In genomic region chr15:68364660-68365035, GRCh38 we compare ENCODE assay signal across 15 cellular contexts.
DNase-seq lines count a peak whose midpoint lies in the region; ATAC-seq, FAIRE-seq and TF ChIP-seq lines count a peak whose summit lies in the region.
"Had no signal": no experiment of that assay in that cellular context is flagged by ENCODE, and none has a peak within 500 bp of the region (broad histone marks: within the 10 kb centered on the region; RNA-seq: fewer than 3 reads in every experiment).

No MANE protein-coding gene starts in this region.

- in situ Hi-C loops in IMR-90 (cut with MboI; ENCODE audit: low sequenced_read_pairs), result no loop called here

- no peaks in the 10 kb centered on the region for H3K36me3 Mint-ChIP-seq in stimulated activated effector memory CD8-positive, alpha-beta T cell treated with anti-CD3 and anti-CD28 coated beads, Interleukin-12 subunit alpha, Interleukin-12 subunit beta, amount 100 ng/mL, for 72 hours
- H3K36me3 Mint-ChIP-seq: CD8-positive, alpha-beta T cell; type B pancreatic cell had no signal

- ATAC-seq in IMR-90 (ENCODE audit: low read depth) (no peak), HG03097 (IDR thresholded peaks at IDR 0.05; ENCODE audit: low FRiP score, unreplicated experiment) (no peak)
- no peak for ATAC-seq in stimulated activated effector memory CD8-positive, alpha-beta T cell treated with anti-CD3 and anti-CD28 coated beads, Interleukin-12 subunit alpha, Interleukin-12 subunit beta, amount 100 ng/mL, for 72 hours
- ATAC-seq: CD8-positive, alpha-beta T cell; Panc1 had no signal

- no peak for FAIRE-seq in HTR-8/SVneo (lab: Jason Lieb, UNC)
- FAIRE-seq: astrocyte had no signal

- CTCF ChIA-PET in IMR-90 (lab: Yijun Ruan, JAX), result interaction anchor here (0.7 kb wide), 1 partner anchor 13 kb away, joined by 4 read pairs; no protein-coding TSS in a partner anchor

- peak overlapping the region; percentile 28 for H3K4me3 Mint-ChIP-seq in stimulated activated effector memory CD8-positive, alpha-beta T cell treated with anti-CD3 and anti-CD28 coated beads, Interleukin-12 subunit alpha, Interleukin-12 subunit beta, amount 100 ng/mL, for 72 hours
- H3K4me3 Mint-ChIP-seq: CD8-positive, alpha-beta T cell; type B pancreatic cell had no signal

- peak overlapping the region; percentile 91 to 98 for H2BK12ac ChIP-seq in mesenchymal stem cell (ENCODE audit: low read length in 2 of 2)

- H3K27ac ChIP-seq in IMR-90 (ENCODE audit: insufficient read depth, low read length), result no peak overlapping the region
- H3K27ac ChIP-seq in ascending aorta, result peak overlapping the region; percentile 96
- no peak overlapping the region for H3K27ac ChIP-seq in mesenchymal stem cell (ENCODE audit: low read length, poor library complexity, severe bottlenecking)

- H3K9me3 ChIP-seq in IMR-90 (ENCODE audit: control insufficient read depth, insufficient read depth, low read length) (no peaks in the 10 kb centered on the region), ascending aorta (no peaks in the 10 kb centered on the region), mesenchymal stem cell (ENCODE audit: control insufficient read depth, low read length) (no peaks in the 10 kb centered on the region), MG63 (no peaks in the 10 kb centered on the region)

- no peaks in the 10 kb centered on the region for H3K9me3 Mint-ChIP-seq in stimulated activated effector memory CD8-positive, alpha-beta T cell treated with anti-CD3 and anti-CD28 coated beads, Interleukin-12 subunit alpha, Interleukin-12 subunit beta, amount 100 ng/mL, for 72 hours
- H3K9me3 Mint-ChIP-seq: CD8-positive, alpha-beta T cell; type B pancreatic cell had no signal

- peaks cover 11% of the 10 kb centered on the region for H3K9me1 ChIP-seq in IMR-90 (ENCODE audit: insufficient read depth, low read length)

- no peak overlapping the region for H3K9ac ChIP-seq in IMR-90 (ENCODE audit: low read depth, low read length)
- no peak overlapping the region for H3K9ac ChIP-seq in mesenchymal stem cell (ENCODE audit: low read length)

- H2BK20ac ChIP-seq in IMR-90 (ENCODE audit: low read depth, low read length), result 0 out of 2 replicates have a peak overlapping the region, but pooled peaks have one; percentile 28

- no peak overlapping the region for H4K8ac ChIP-seq in IMR-90 (ENCODE audit: low read depth in 2 of 2, low read length in 2 of 2)
- H4K8ac ChIP-seq in mesenchymal stem cell (ENCODE audit: low read length), result peak overlapping the region; percentile 78

- H3K18ac ChIP-seq in IMR-90 (ENCODE audit: low read depth, low read length) (no peak overlapping the region), mesenchymal stem cell (ENCODE audit: low read depth in 1 of 2, low read length in 2 of 2) (peak overlapping the region; percentile 90 to 91)

- peaks cover 24% of the 10 kb centered on the region for H3K4me1 ChIP-seq in IMR-90 (ENCODE audit: control insufficient read depth, insufficient read depth, low read length)
- H3K4me1 ChIP-seq in ascending aorta, result peaks cover 25 to 75% of the 10 kb centered on the region in 2 donors
- peaks cover 35% of the 10 kb centered on the region for H3K4me1 ChIP-seq in mesenchymal stem cell (ENCODE audit: control insufficient read depth, insufficient read depth, low read depth, low read length)

- H4K5ac ChIP-seq in IMR-90 (ENCODE audit: low read depth, low read length), result no peak overlapping the region

- H3K79me1 ChIP-seq in IMR-90 (ENCODE audit: low read depth in 1 of 2, low read length in 2 of 2) (no peaks in the 10 kb centered on the region), mesenchymal stem cell (replicated peaks; ENCODE audit: low read length, poor library complexity, severe bottlenecking) (peaks cover 20% of the 10 kb centered on the region)

- H3K36me3 ChIP-seq in IMR-90 (ENCODE audit: control insufficient read depth, insufficient read depth, low read length) (peaks cover 6% of the 10 kb centered on the region; the same call in 1 of the 2 replicates), ascending aorta (peaks cover 13 to 41% of the 10 kb centered on the region in 2 donors), mesenchymal stem cell (ENCODE audit: control insufficient read depth in 1 of 2, insufficient read depth in 2 of 2, low read depth in 1 of 2, low read length in 2 of 2) (peaks cover 5 to 80% of the 10 kb centered on the region in 2 experiments), MG63 (peaks cover 59% of the 10 kb centered on the region)

- TF ChIP-seq RAD21 in IMR-90 (IDR thresholded peaks at IDR 0.05; ENCODE audit: low read length), result no peak

- 0 out of 2 replicates have a peak overlapping the region, but pooled peaks have one; percentile 38 for H3K14ac ChIP-seq in IMR-90 (replicated peaks; ENCODE audit: low read depth, low read length)
- H3K14ac ChIP-seq in mesenchymal stem cell (ENCODE audit: low read length in 2 of 2), result no peak overlapping the region

- H2BK15ac ChIP-seq in IMR-90 (ENCODE audit: low read depth, low read length) (no peak overlapping the region), mesenchymal stem cell (ENCODE audit: low read depth, poor library complexity, severe bottlenecking) (peak overlapping the region; percentile 96)

- TF ChIP-seq POLR2A in IMR-90 (IDR thresholded peaks at IDR 0.05; ENCODE audit: low read depth, low read length), result no peak

- dilution Hi-C loops in IMR-90 (cut with HindIII; ENCODE audit: low sequenced_read_pairs, unreplicated experiment), result no loop called here

- H3K27ac Mint-ChIP-seq in stimulated activated effector memory CD8-positive, alpha-beta T cell treated with anti-CD3 and anti-CD28 coated beads, Interleukin-12 subunit alpha, Interleukin-12 subunit beta, amount 100 ng/mL, for 72 hours, result peak overlapping the region; percentile 24
- H3K27ac Mint-ChIP-seq: CD8-positive, alpha-beta T cell had no signal

- POLR2A ChIA-PET in IMR-90 (lab: Charles Lee; ENCODE audit: unreplicated experiment), result interaction anchor here (0.5 kb wide), 1 partner anchor 185 kb away, joined by 3 read pairs; no protein-coding TSS in a partner anchor

- H3K4me2 ChIP-seq in IMR-90 (ENCODE audit: low read depth, low read length) (no peak overlapping the region), mesenchymal stem cell (ENCODE audit: low read length, poor library complexity, severe bottlenecking) (no peak overlapping the region)

- DNase-seq in IMR-90, result no peak
- DNase-seq in ascending aorta (ENCODE audit: low spot score in 2 of 2), result no peak
- DNase-seq in mesenchymal stem cell, result no peak
- no peak for DNase-seq in stimulated activated effector memory CD8-positive, alpha-beta T cell treated with anti-CD3 and anti-CD28 coated beads, Interleukin-12 subunit alpha, Interleukin-12 subunit beta, amount 100 ng/mL, for 72 hours (ENCODE audit: low spot score in 2 of 2)
- DNase-seq in DMS 273 treated with DMSO at 0.1 percent for 48 hours (lab: John Stamatoyannopoulos, UW), result no peak
- no peak for DNase-seq in HTR-8/SVneo (ENCODE audit: insufficient read length, low spot score)
- DNase-seq in MG63, result no peak
- DNase-seq: CD8-positive, alpha-beta T cell; kidney glomerular epithelial cell; NCI-H1436 treated with DMSO at 0.1 percent for 48 hours; T1000 had no signal

- H3K56ac ChIP-seq in IMR-90 (ENCODE audit: extremely low read depth, insufficient read depth, low read length), result no peak overlapping the region

- no peak overlapping the region for H3K23ac ChIP-seq in IMR-90 (ENCODE audit: low read depth, low read length)
- H3K23ac ChIP-seq in mesenchymal stem cell (ENCODE audit: low read length in 2 of 2), result no peak overlapping the region

- H3K4me3 ChIP-seq in IMR-90 (ENCODE audit: insufficient read depth, low read depth, low read length), result no peak overlapping the region
- no peak overlapping the region for H3K4me3 ChIP-seq in ascending aorta
- no peak overlapping the region for H3K4me3 ChIP-seq in mesenchymal stem cell (ENCODE audit: insufficient read depth in 1 of 2, low read depth in 1 of 2, low read length in 2 of 2)
- no peak overlapping the region for H3K4me3 ChIP-seq in MG63

- 69% methylated on average over 5 of the region's 11 CpGs; no CpG with 5 or more reads in 1 of the 2 experiments for WGBS in IMR-90 (ENCODE audit: extremely low coverage in 2 of 2, insufficient read length in 1 of 2), 2 experiments
- WGBS in mesenchymal stem cell, result 82% methylated on average over 11 of the region's 11 CpGs

- BruUV-seq in IMR-90 (replicated peaks; lab: Mats Ljungman, UMichigan), result no TSS peak

- intact Hi-C loops in IMR-90 (cut with micrococcal nuclease), result no loop called here
- intact Hi-C loops in ascending aorta (cut with DNase I), result loop anchor here (1.0 to 5.0 kb wide), 3 partner anchors 29 to 173 kb away; no protein-coding TSS in a partner anchor

- no peak overlapping the region for H2AK9ac ChIP-seq in IMR-90 (replicated peaks; ENCODE audit: low read depth, low read length, poor library complexity)

- H2AK5ac ChIP-seq in IMR-90 (ENCODE audit: low read depth, low read length) (peak overlapping the region; percentile 69), mesenchymal stem cell (ENCODE audit: low read length, severe bottlenecking) (no peak overlapping the region)

- H2BK120ac ChIP-seq in IMR-90 (ENCODE audit: low read depth, low read length), result no peak overlapping the region; the same call in 1 of the 2 replicates
- H2BK120ac ChIP-seq in mesenchymal stem cell (ENCODE audit: low read depth, low read length), result peak overlapping the region; percentile 91

- TF ChIP-seq CTCF in IMR-90 (conservative IDR thresholded peaks at IDR 0.05; ENCODE audit: low read depth, low read length) (no peak), ascending aorta (IDR thresholded peaks at IDR 0.05) (no peak)

- no peak overlapping the region for H3K4ac ChIP-seq in IMR-90 (ENCODE audit: low read depth, low read length)
- peak overlapping the region; percentile 0 to 83 for H3K4ac ChIP-seq in mesenchymal stem cell (ENCODE audit: low read depth in 1 of 2, low read length in 2 of 2)

- H4K20me1 ChIP-seq in IMR-90 (ENCODE audit: insufficient read depth, low read length), result no peaks in the 10 kb centered on the region

- H3K4me1 Mint-ChIP-seq in stimulated activated effector memory CD8-positive, alpha-beta T cell treated with anti-CD3 and anti-CD28 coated beads, Interleukin-12 subunit alpha, Interleukin-12 subunit beta, amount 100 ng/mL, for 72 hours, result peaks cover 5% of the 10 kb centered on the region

- H4K91ac ChIP-seq in IMR-90 (ENCODE audit: insufficient read depth, low read depth, low read length) (no peak overlapping the region; the same call in 1 of the 2 replicates), mesenchymal stem cell (ENCODE audit: low read length) (peak overlapping the region; percentile 96)

- H2BK5ac ChIP-seq in IMR-90 (ENCODE audit: low read depth, low read length, poor library complexity, severe bottlenecking) (no peak overlapping the region), mesenchymal stem cell (ENCODE audit: low read depth, low read length, poor library complexity, severe bottlenecking) (no peak overlapping the region)

- no peaks in the 10 kb centered on the region for H3K27me3 ChIP-seq in IMR-90 (ENCODE audit: control insufficient read depth, insufficient read depth, low read length)
- no peaks in the 10 kb centered on the region for H3K27me3 ChIP-seq in ascending aorta
- H3K27me3 ChIP-seq in mesenchymal stem cell (ENCODE audit: control insufficient read depth in 1 of 2, insufficient read depth in 1 of 2, low read length in 2 of 2), result no peaks in the 10 kb centered on the region
- no peaks in the 10 kb centered on the region for H3K27me3 ChIP-seq in MG63

- H2AFZ ChIP-seq in IMR-90 (replicated peaks; ENCODE audit: low read length, poor library complexity), result no peak overlapping the region
- no peak overlapping the region for H2AFZ ChIP-seq in mesenchymal stem cell (ENCODE audit: low read depth, low read length)

Comparison
In these comparisons a context has a peak if more than half of its experiments do, and no peak if none do; other contexts are left out.
1. H3K27ac ChIP-seq: peak in ascending aorta (2 of 2); none in IMR-90 (single experiment) and mesenchymal stem cell (single experiment).